In the genomic region with DNA sequence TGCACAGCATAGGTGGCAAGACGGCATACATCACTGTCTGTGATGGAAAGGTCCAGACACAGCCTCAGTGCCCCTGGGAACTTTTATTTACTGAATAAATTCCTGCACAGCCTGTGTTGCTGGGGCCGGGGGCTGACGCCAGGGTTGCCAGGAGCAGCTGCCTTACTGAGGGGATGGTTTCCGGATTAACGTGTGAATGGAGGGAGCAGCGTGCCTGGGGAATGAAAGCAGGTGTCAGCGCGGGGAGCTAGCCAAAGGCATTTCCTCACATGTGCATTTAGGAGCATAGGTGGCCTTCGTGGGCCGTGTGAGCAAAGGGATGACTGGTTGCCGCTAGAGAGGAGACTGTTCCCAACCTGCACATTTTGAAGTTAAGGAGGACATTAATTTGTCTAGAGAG, we compare ENCODE assay signal across 1 cellular context.
TF ChIP-seq lines count a peak whose summit lies in the region.

No MANE protein-coding gene starts in this region.

TF ChIP-seq in GM23338, 12 proteins besides CTCF, POLR2A, EP300 and RAD21:
- TF ChIP-seq EZH2phosphoT487 (IDR thresholded peaks at IDR 0.05; ENCODE audit: unreplicated experiment) (no peak), CREB1 (CRISPR knock-in tag; IDR thresholded peaks at IDR 0.05; ENCODE audit: low read depth) (no peak), NANOG (IDR thresholded peaks at IDR 0.05; ENCODE audit: borderline replicate concordance) (no peak), ZNF331 (CRISPR knock-in tag; IDR thresholded peaks at IDR 0.05; ENCODE audit: low read depth) (no peak), STAT1 (IDR thresholded peaks at IDR 0.05; ENCODE audit: unreplicated experiment) (no peak), ZNF114 (CRISPR knock-in tag; IDR thresholded peaks at IDR 0.05) (no peak), EZH2 (IDR thresholded peaks at IDR 0.05; ENCODE audit: low read depth, unreplicated experiment) (no peak), POLR2AphosphoS5 (IDR thresholded peaks at IDR 0.05; ENCODE audit: low read depth) (no peak), JUNB (IDR thresholded peaks at IDR 0.05; ENCODE audit: unreplicated experiment) (no peak)
- TF ChIP-seq, protein P1, sequence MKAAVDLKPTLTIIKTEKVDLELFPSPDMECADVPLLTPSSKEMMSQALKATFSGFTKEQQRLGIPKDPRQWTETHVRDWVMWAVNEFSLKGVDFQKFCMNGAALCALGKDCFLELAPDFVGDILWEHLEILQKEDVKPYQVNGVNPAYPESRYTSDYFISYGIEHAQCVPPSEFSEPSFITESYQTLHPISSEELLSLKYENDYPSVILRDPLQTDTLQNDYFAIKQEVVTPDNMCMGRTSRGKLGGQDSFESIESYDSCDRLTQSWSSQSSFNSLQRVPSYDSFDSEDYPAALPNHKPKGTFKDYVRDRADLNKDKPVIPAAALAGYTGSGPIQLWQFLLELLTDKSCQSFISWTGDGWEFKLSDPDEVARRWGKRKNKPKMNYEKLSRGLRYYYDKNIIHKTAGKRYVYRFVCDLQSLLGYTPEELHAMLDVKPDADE (IDR thresholded peaks at IDR 0.05), result no peak
- TF ChIP-seq, protein P2, sequence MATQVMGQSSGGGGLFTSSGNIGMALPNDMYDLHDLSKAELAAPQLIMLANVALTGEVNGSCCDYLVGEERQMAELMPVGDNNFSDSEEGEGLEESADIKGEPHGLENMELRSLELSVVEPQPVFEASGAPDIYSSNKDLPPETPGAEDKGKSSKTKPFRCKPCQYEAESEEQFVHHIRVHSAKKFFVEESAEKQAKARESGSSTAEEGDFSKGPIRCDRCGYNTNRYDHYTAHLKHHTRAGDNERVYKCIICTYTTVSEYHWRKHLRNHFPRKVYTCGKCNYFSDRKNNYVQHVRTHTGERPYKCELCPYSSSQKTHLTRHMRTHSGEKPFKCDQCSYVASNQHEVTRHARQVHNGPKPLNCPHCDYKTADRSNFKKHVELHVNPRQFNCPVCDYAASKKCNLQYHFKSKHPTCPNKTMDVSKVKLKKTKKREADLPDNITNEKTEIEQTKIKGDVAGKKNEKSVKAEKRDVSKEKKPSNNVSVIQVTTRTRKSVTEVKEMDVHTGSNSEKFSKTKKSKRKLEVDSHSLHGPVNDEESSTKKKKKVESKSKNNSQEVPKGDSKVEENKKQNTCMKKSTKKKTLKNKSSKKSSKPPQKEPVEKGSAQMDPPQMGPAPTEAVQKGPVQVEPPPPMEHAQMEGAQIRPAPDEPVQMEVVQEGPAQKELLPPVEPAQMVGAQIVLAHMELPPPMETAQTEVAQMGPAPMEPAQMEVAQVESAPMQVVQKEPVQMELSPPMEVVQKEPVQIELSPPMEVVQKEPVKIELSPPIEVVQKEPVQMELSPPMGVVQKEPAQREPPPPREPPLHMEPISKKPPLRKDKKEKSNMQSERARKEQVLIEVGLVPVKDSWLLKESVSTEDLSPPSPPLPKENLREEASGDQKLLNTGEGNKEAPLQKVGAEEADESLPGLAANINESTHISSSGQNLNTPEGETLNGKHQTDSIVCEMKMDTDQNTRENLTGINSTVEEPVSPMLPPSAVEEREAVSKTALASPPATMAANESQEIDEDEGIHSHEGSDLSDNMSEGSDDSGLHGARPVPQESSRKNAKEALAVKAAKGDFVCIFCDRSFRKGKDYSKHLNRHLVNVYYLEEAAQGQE (IDR thresholded peaks at IDR 0.05; ENCODE audit: unreplicated experiment), result no peak
- TF ChIP-seq, protein P3, sequence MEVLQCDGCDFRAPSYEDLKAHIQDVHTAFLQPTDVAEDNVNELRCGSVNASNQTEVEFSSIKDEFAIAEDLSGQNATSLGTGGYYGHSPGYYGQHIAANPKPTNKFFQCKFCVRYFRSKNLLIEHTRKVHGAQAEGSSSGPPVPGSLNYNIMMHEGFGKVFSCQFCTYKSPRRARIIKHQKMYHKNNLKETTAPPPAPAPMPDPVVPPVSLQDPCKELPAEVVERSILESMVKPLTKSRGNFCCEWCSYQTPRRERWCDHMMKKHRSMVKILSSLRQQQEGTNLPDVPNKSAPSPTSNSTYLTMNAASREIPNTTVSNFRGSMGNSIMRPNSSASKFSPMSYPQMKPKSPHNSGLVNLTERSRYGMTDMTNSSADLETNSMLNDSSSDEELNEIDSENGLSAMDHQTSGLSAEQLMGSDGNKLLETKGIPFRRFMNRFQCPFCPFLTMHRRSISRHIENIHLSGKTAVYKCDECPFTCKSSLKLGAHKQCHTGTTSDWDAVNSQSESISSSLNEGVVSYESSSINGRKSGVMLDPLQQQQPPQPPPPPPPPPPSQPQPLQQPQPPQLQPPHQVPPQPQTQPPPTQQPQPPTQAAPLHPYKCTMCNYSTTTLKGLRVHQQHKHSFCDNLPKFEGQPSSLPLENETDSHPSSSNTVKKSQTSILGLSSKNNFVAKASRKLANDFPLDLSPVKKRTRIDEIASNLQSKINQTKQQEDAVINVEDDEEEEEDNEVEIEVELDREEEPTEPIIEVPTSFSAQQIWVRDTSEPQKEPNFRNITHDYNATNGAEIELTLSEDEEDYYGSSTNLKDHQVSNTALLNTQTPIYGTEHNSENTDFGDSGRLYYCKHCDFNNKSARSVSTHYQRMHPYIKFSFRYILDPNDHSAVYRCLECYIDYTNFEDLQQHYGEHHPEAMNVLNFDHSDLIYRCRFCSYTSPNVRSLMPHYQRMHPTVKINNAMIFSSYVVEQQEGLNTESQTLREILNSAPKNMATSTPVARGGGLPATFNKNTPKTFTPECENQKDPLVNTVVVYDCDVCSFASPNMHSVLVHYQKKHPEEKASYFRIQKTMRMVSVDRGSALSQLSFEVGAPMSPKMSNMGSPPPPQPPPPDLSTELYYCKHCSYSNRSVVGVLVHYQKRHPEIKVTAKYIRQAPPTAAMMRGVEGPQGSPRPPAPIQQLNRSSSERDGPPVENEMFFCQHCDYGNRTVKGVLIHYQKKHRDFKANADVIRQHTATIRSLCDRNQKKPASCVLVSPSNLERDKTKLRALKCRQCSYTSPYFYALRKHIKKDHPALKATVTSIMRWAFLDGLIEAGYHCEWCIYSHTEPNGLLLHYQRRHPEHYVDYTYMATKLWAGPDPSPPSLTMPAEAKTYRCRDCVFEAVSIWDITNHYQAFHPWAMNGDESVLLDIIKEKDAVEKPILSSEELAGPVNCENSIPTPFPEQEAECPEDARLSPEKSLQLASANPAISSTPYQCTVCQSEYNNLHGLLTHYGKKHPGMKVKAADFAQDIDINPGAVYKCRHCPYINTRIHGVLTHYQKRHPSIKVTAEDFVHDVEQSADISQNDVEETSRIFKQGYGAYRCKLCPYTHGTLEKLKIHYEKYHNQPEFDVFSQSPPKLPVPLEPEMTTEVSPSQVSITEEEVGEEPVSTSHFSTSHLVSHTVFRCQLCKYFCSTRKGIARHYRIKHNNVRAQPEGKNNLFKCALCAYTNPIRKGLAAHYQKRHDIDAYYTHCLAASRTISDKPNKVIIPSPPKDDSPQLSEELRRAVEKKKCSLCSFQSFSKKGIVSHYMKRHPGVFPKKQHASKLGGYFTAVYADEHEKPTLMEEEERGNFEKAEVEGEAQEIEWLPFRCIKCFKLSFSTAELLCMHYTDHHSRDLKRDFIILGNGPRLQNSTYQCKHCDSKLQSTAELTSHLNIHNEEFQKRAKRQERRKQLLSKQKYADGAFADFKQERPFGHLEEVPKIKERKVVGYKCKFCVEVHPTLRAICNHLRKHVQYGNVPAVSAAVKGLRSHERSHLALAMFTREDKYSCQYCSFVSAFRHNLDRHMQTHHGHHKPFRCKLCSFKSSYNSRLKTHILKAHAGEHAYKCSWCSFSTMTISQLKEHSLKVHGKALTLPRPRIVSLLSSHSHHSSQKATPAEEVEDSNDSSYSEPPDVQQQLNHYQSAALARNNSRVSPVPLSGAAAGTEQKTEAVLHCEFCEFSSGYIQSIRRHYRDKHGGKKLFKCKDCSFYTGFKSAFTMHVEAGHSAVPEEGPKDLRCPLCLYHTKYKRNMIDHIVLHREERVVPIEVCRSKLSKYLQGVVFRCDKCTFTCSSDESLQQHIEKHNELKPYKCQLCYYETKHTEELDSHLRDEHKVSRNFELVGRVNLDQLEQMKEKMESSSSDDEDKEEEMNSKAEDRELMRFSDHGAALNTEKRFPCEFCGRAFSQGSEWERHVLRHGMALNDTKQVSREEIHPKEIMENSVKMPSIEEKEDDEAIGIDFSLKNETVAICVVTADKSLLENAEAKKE (CRISPR knock-in tag; IDR thresholded peaks at IDR 0.05), result no peak
TF ChIP-seq in GM23338: peak in this region for 0.
